3 cellular contexts compared by ENCODE assay signal in genomic region chr2:160680974-160681373, GRCh38.
TF ChIP-seq lines count a peak whose summit lies in the region.

No MANE protein-coding gene starts in this region.

TF ChIP-seq in SK-N-SH treated with all-trans-retinoic acid at 6 μM for 48 hours, 23 proteins besides CTCF, POLR2A, EP300 and RAD21 (continued from another document):
- TF ChIP-seq PATZ1 (CRISPR knock-in tag; IDR thresholded peaks at IDR 0.05; ENCODE audit: borderline replicate concordance) (no peak), ZNF8 (CRISPR knock-in tag; IDR thresholded peaks at IDR 0.05) (peak; percentile 90), RARB (CRISPR knock-in tag; IDR thresholded peaks at IDR 0.05) (no peak), ARNTL (CRISPR knock-in tag; IDR thresholded peaks at IDR 0.05; ENCODE audit: borderline replicate concordance, low read depth) (no peak), TSHZ2 (CRISPR knock-in tag; IDR thresholded peaks at IDR 0.05) (no peak)

TF ChIP-seq in SK-N-SH, 30 proteins besides CTCF, POLR2A, EP300 and RAD21 (continued from another document):
- TF ChIP-seq PBX3 (IDR thresholded peaks at IDR 0.05) = no peak
- no peak for TF ChIP-seq NRF1 (IDR thresholded peaks at IDR 0.05; ENCODE audit: low read depth, low read length)
- TF ChIP-seq JUND (IDR thresholded peaks at IDR 0.05) = no peak
- no peak for TF ChIP-seq RCOR1 (IDR thresholded peaks at IDR 0.05; ENCODE audit: low read length)
- no peak for TF ChIP-seq SMC3 (IDR thresholded peaks at IDR 0.05; ENCODE audit: low read depth, low read length)
- no peak for TF ChIP-seq NFIC (IDR thresholded peaks at IDR 0.05; ENCODE audit: borderline replicate concordance)
- TF ChIP-seq EZH2phosphoT487 (IDR thresholded peaks at IDR 0.05; ENCODE audit: borderline replicate concordance, low read depth) = no peak
- no peak for TF ChIP-seq FOSL2 (IDR thresholded peaks at IDR 0.05; ENCODE audit: borderline replicate concordance, low read depth)
- no peak for TF ChIP-seq TAF1 (IDR thresholded peaks at IDR 0.05; ENCODE audit: borderline replicate concordance, low read depth, low read length)
- TF ChIP-seq FOXM1 (IDR thresholded peaks at IDR 0.05; ENCODE audit: low read depth) = no peak
- TF ChIP-seq GATA2 (CRISPR knock-in tag; IDR thresholded peaks at IDR 0.05) = no peak
- no peak for TF ChIP-seq RXRA (IDR thresholded peaks at IDR 0.05; ENCODE audit: borderline replicate concordance, low read depth)
- no peak for TF ChIP-seq FOXJ3 (CRISPR knock-in tag; IDR thresholded peaks at IDR 0.05)
- no peak for TF ChIP-seq TEAD4 (IDR thresholded peaks at IDR 0.05; ENCODE audit: borderline replicate concordance, insufficient read depth)
- no peak for TF ChIP-seq RFX5 (IDR thresholded peaks at IDR 0.05; ENCODE audit: low read length)
TF ChIP-seq in SK-N-SH: peak in this region for 0.

TF ChIP-seq in endothelial cell of umbilical vein, 7 proteins besides CTCF, POLR2A, EP300 and RAD21 (continued from another document):
- TF ChIP-seq MAX (IDR thresholded peaks at IDR 0.05; ENCODE audit: insufficient read depth, insufficient read length) (no peak), FOS (IDR thresholded peaks at IDR 0.05; ENCODE audit: borderline replicate concordance, insufficient read depth, low read length) (no peak)
TF ChIP-seq in endothelial cell of umbilical vein: peak in this region for 0.
